Comparison of ENCODE assay signal across 12 cellular contexts in the genomic region with DNA sequence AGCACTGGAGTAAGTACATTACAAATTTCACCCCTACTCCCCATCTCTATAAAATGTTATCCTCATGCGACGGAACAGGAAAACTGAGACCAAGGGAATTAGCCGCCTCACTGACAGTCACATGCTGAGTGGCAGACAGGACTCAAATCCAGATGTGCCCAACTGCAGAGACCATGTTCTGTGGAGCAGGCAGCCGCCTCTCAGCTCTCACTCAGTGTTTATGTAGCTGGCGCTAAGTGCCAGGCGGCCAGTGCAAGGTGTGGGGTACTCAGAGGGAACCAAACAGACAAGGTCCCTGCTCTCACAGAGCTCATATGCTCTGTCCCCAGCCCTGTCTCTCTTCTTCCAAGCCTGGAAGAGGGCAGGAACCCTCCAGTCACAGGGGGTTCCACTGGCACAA. TPM values are rescaled to one million over a fixed set of nuclear protein-coding genes. Genes with fewer than 3 reads are reported as not detected.
DNase-seq lines count a peak whose midpoint lies in the region; ATAC-seq and TF ChIP-seq lines count a peak whose summit lies in the region.
"Had no signal": no experiment of that assay in that cellular context is flagged by ENCODE, and none has a peak within 500 bp of the region (broad histone marks: within the 10 kb centered on the region; RNA-seq: fewer than 3 reads in every experiment).

No MANE protein-coding gene starts in this region.

- H3K9me3 ChIP-seq in lower lobe of right lung (no peaks in the 10 kb centered on the region), thyroid gland (no peaks in the 10 kb centered on the region)
- H3K9me3 ChIP-seq: ascending aorta had no signal

- ATAC-seq in activated T-cell treated with anti-CD3 and anti-CD28 coated beads, Interleukin-2, amount 50 U/mL, for 72 hours (replicated peaks in 1 of 2): no peak
- ATAC-seq in WTC11 (no peak), lower lobe of right lung (no peak), HG03196 (IDR thresholded peaks at IDR 0.05; ENCODE audit: unreplicated experiment) (no peak)

- H3K4me3 Mint-ChIP-seq in activated T-cell treated with anti-CD3 and anti-CD28 coated beads, Interleukin-2, amount 50 U/mL, for 72 hours: no peak overlapping the region
- no peak overlapping the region for H3K4me3 Mint-ChIP-seq in WTC11

- CTCF ChIA-PET in WTC11 (lab: Charles Lee): interaction anchor here (1.4 to 3.9 kb wide), 3 partner anchors 13 to 106 kb away, joined by 4 to 24 read pairs (median 5); no protein-coding TSS in a partner anchor

- intact Hi-C loops in lower lobe of right lung (cut with DNase I): no loop called here
- intact Hi-C loops in thyroid gland (cut with DNase I): loop anchor here (10.0 kb wide), 3 partner anchors 85 to 165 kb away; partner anchors contain the start of gene NBL1

- H3K27me3 ChIP-seq in lower lobe of right lung (ENCODE audit: low read depth) (no peaks in the 10 kb centered on the region), thyroid gland (no peaks in the 10 kb centered on the region)
- H3K27me3 ChIP-seq: ascending aorta had no signal

- POLR2A ChIA-PET in WTC11 (lab: Charles Lee): interaction anchor here (0.6 to 1.1 kb wide), 3 partner anchors 28 to 102 kb away, joined by 3 read pairs; no protein-coding TSS in a partner anchor

- peak overlapping the region; percentile 36 for H3K27ac ChIP-seq in lower lobe of right lung
- H3K27ac ChIP-seq in thyroid gland: peak overlapping the region in 2 of 3 donors; percentile 7 to 26
- H3K27ac ChIP-seq: ascending aorta had no signal

- H3K4me1 Mint-ChIP-seq in activated T-cell treated with anti-CD3 and anti-CD28 coated beads, Interleukin-2, amount 50 U/mL, for 72 hours (ENCODE audit: low read depth): peaks cover 89% of the 10 kb centered on the region
- H3K4me1 Mint-ChIP-seq in WTC11: peaks cover 72% of the 10 kb centered on the region

- H3K4me3 ChIP-seq in lower lobe of right lung (no peak overlapping the region), thyroid gland (replicated peaks in 1 of 3) (no peak overlapping the region)

- H3K36me3 Mint-ChIP-seq in activated T-cell treated with anti-CD3 and anti-CD28 coated beads, Interleukin-2, amount 50 U/mL, for 72 hours (ENCODE audit: insufficient read depth in 2 of 2): peaks cover 3 to 5% of the 10 kb centered on the region in 2 donors
- H3K36me3 Mint-ChIP-seq in WTC11: peaks cover 16% of the 10 kb centered on the region

- WGBS in thyroid gland, 2 donors: 36 to 59% methylated on average over 6 of the region's 6 CpGs

- peaks cover 92% of the 10 kb centered on the region for H3K4me1 ChIP-seq in lower lobe of right lung
- H3K4me1 ChIP-seq in thyroid gland: peaks cover 81 to 92% of the 10 kb centered on the region in 2 donors

- no peaks in the 10 kb centered on the region for H3K27me3 Mint-ChIP-seq in activated T-cell treated with anti-CD3 and anti-CD28 coated beads, Interleukin-2, amount 50 U/mL, for 72 hours (ENCODE audit: low read depth)
- no peaks in the 10 kb centered on the region; the same call in 1 of the 2 replicates for H3K27me3 Mint-ChIP-seq in WTC11 (ENCODE audit: low read depth)

- no peak for TF ChIP-seq POLR2A in thyroid gland (IDR thresholded peaks at IDR 0.05)

- TF ChIP-seq CTCF in WTC11 (IDR thresholded peaks at IDR 0.05) (no peak), lower lobe of right lung (IDR thresholded peaks at IDR 0.05) (no peak), thyroid gland (IDR thresholded peaks at IDR 0.05) (no peak)

- peak overlapping the region; percentile 13 for H3K27ac Mint-ChIP-seq in activated T-cell treated with anti-CD3 and anti-CD28 coated beads, Interleukin-2, amount 50 U/mL, for 72 hours
- 0 out of 2 replicates have a peak overlapping the region, but pooled peaks have one; percentile 22 for H3K27ac Mint-ChIP-seq in WTC11

- no peak for DNase-seq in activated T-cell treated with anti-CD3 and anti-CD28 coated beads, Interleukin-2, amount 50 U/mL, for 72 hours
- DNase-seq in activated T-cell treated with anti-CD3 and anti-CD28 coated beads, Interleukin-2, amount 50 U/mL, for 48 hours: no peak
- DNase-seq in WTC11 (ENCODE audit: low spot score): no peak
- DNase-seq in lower lobe of right lung: no peak
- peak; percentile 73 to 81 for DNase-seq in thyroid gland
- DNase-seq in SKM-1 (lab: John Stamatoyannopoulos, UW; ENCODE audit: unreplicated experiment): no peak
- no peak for DNase-seq in T1000 (lab: John Stamatoyannopoulos, UW)
- DNase-seq: cortex of kidney, NCI-H187, NCI-H774 had no signal

- H3K36me3 ChIP-seq in lower lobe of right lung: peaks cover 33% of the 10 kb centered on the region
- no peaks in the 10 kb centered on the region for H3K36me3 ChIP-seq in thyroid gland
- H3K36me3 ChIP-seq: ascending aorta had no signal

- no peaks in the 10 kb centered on the region for H3K9me3 Mint-ChIP-seq in activated T-cell treated with anti-CD3 and anti-CD28 coated beads, Interleukin-2, amount 50 U/mL, for 72 hours
- no peaks in the 10 kb centered on the region for H3K9me3 Mint-ChIP-seq in WTC11

TF ChIP-seq in WTC11, 78 proteins besides CTCF, POLR2A, EP300 and RAD21:
- TF ChIP-seq, protein P1, sequence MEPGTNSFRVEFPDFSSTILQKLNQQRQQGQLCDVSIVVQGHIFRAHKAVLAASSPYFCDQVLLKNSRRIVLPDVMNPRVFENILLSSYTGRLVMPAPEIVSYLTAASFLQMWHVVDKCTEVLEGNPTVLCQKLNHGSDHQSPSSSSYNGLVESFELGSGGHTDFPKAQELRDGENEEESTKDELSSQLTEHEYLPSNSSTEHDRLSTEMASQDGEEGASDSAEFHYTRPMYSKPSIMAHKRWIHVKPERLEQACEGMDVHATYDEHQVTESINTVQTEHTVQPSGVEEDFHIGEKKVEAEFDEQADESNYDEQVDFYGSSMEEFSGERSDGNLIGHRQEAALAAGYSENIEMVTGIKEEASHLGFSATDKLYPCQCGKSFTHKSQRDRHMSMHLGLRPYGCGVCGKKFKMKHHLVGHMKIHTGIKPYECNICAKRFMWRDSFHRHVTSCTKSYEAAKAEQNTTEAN (CRISPR knock-in tag; IDR thresholded peaks at IDR 0.05): no peak
- no peak for TF ChIP-seq PRRX2 (CRISPR knock-in tag; IDR thresholded peaks at IDR 0.05)
- TF ChIP-seq ATF1 (CRISPR knock-in tag; IDR thresholded peaks at IDR 0.05): no peak
- TF ChIP-seq JUN (CRISPR knock-in tag; IDR thresholded peaks at IDR 0.05): no peak
- no peak for TF ChIP-seq MXD4 (CRISPR knock-in tag; IDR thresholded peaks at IDR 0.05; ENCODE audit: borderline replicate concordance)
- TF ChIP-seq KAT7 (CRISPR knock-in tag; IDR thresholded peaks at IDR 0.05; ENCODE audit: borderline replicate concordance): no peak
- TF ChIP-seq ELF4 (CRISPR knock-in tag; IDR thresholded peaks at IDR 0.05; ENCODE audit: low read depth): no peak

RNA-seq across cellular contexts. Expression of gene CAPZB, which starts 5.1 kb away (rescaled TPM):
- total RNA-seq in activated T-cell treated with anti-CD3 and anti-CD28 coated beads, Interleukin-2, amount 50 U/mL, for 72 hours: 100 to 1,000 TPM; 336 to 373 TPM
- total RNA-seq in WTC11 (2021): 348 to 380 TPM (median 363 TPM) in 3 replicates
- 236 TPM for total RNA-seq in lower lobe of right lung
- 100 to 1,000 TPM in 2 of 4 donors, 10 to 100 TPM in 2; 75.4 to 116 (median 93.1) TPM for total RNA-seq in thyroid gland

Comparison
In these comparisons a context has a peak if more than half of its experiments do, and no peak if none do; other contexts are left out.
1. DNase-seq: peak in thyroid gland (2 of 2); none in activated T-cell treated with anti-CD3 and anti-CD28 coated beads, Interleukin-2, amount 50 U/mL, for 72 hours (0 of 2), activated T-cell treated with anti-CD3 and anti-CD28 coated beads, Interleukin-2, amount 50 U/mL, for 48 hours (0 of 2), WTC11 (single experiment), lower lobe of right lung (single experiment), SKM-1 (single experiment) and T1000 (single experiment).